ENCODE assay signal across 9 cellular contexts in genomic region chr2:195898505-195898904, GRCh38.
DNase-seq lines count a peak whose midpoint lies in the region; ATAC-seq and TF ChIP-seq lines count a peak whose summit lies in the region.
"Had no signal": no experiment of that assay in that cellular context is flagged by ENCODE, and none has a peak within 500 bp of the region (broad histone marks: within the 10 kb centered on the region; RNA-seq: fewer than 3 reads in every experiment).

No MANE protein-coding gene starts in this region.

- H3K79me2 ChIP-seq in PC-3 (ENCODE audit: low read length) (no peaks in the 10 kb centered on the region), osteoblast (ENCODE audit: insufficient read depth, low read length) (no peaks in the 10 kb centered on the region), neural progenitor cell (ENCODE audit: low read depth) (no peaks in the 10 kb centered on the region)

- H3K9me2 ChIP-seq in PC-3 (replicated peaks; ENCODE audit: low read length), result no peaks in the 10 kb centered on the region

- intact Hi-C loops in PC-3 (cut with micrococcal nuclease), result no loop called here

- H3K36me3 Mint-ChIP-seq in neural progenitor cell, result no peaks in the 10 kb centered on the region

- H3K4me3 ChIP-seq in PC-3 (ENCODE audit: low read length) (no peak overlapping the region), fibroblast of pulmonary artery (replicated peaks; ENCODE audit: low read depth, low read length) (no peak overlapping the region), osteoblast (ENCODE audit: insufficient read depth, low read length) (no peak overlapping the region), neural progenitor cell (no peak overlapping the region)

- DNase-seq in EL, result peak; percentile 98
- DNase-seq in PC-3, result peak; percentile 35
- DNase-seq in fibroblast of pulmonary artery (ENCODE audit: low read depth), result peak; percentile 95
- peak; percentile 81 for DNase-seq in osteoblast (ENCODE audit: insufficient read length, low spot score, missing footprints)
- DNase-seq in neural progenitor cell (ENCODE audit: low spot score), result no peak
- DNase-seq in NCI-H345 treated with DMSO at 0.1 percent for 48 hours (lab: John Stamatoyannopoulos, UW; ENCODE audit: unreplicated experiment), result no peak
- DNase-seq in KG1 (lab: John Stamatoyannopoulos, UW), result no peak

- H3K27me3 Mint-ChIP-seq in neural progenitor cell (ENCODE audit: insufficient read depth, low read depth), result no peaks in the 10 kb centered on the region

- H3K27ac ChIP-seq in PC-3 (ENCODE audit: low read length), result no peak overlapping the region
- peak overlapping the region; percentile 72 for H3K27ac ChIP-seq in osteoblast (ENCODE audit: low read depth, low read length)
- H3K27ac ChIP-seq in neural progenitor cell, result no peak overlapping the region

- no peak overlapping the region for H3K9ac ChIP-seq in PC-3 (ENCODE audit: low read length)
- H3K9ac ChIP-seq in neural progenitor cell, result no peak overlapping the region

- CTCF ChIA-PET in PC-3 (lab: Charles Lee), result no interaction called here

- H4K20me1 ChIP-seq in PC-3 (ENCODE audit: low read length), result no peaks in the 10 kb centered on the region
- H4K20me1 ChIP-seq in osteoblast (ENCODE audit: insufficient read depth, low read length), result no peaks in the 10 kb centered on the region
- no peaks in the 10 kb centered on the region for H4K20me1 ChIP-seq in neural progenitor cell (ENCODE audit: low read depth)

- POLR2A ChIA-PET in PC-3 (lab: Charles Lee; ENCODE audit: unreplicated experiment), result no interaction called here

- no peak overlapping the region for H3K4me2 ChIP-seq in PC-3 (ENCODE audit: low read length)
- peak overlapping the region; percentile 49 for H3K4me2 ChIP-seq in osteoblast (ENCODE audit: insufficient read depth, low read length)
- H3K4me2 ChIP-seq in neural progenitor cell, result no peak overlapping the region

- BruUV-seq in PC-3 (replicated peaks; lab: Mats Ljungman, UMichigan), result no TSS peak

- no peaks in the 10 kb centered on the region for H3K36me3 ChIP-seq in PC-3 (ENCODE audit: low read depth, low read length)
- no peaks in the 10 kb centered on the region for H3K36me3 ChIP-seq in osteoblast (ENCODE audit: insufficient read depth, low read length)
- H3K36me3 ChIP-seq in neural progenitor cell, result no peaks in the 10 kb centered on the region

- no peak for ATAC-seq in PC-3
- no peak for ATAC-seq in GM18520 (IDR thresholded peaks at IDR 0.05; ENCODE audit: unreplicated experiment)

- H3K4me3 Mint-ChIP-seq in neural progenitor cell, result no peak overlapping the region
- H3K4me3 Mint-ChIP-seq: neural crest cell had no signal

- no peak overlapping the region for H3K27ac Mint-ChIP-seq in neural progenitor cell

- no peaks in the 10 kb centered on the region for H3K4me1 ChIP-seq in PC-3 (ENCODE audit: insufficient read depth, low read length)
- peaks cover 12% of the 10 kb centered on the region for H3K4me1 ChIP-seq in osteoblast (ENCODE audit: insufficient read depth, low read length)
- no peaks in the 10 kb centered on the region for H3K4me1 ChIP-seq in neural progenitor cell

- no peaks in the 10 kb centered on the region for H3F3A ChIP-seq in PC-3 (ENCODE audit: low read length, unreplicated experiment)
- H3F3A ChIP-seq in neural progenitor cell (ENCODE audit: low read depth), result no peaks in the 10 kb centered on the region

- H3K4me1 Mint-ChIP-seq in neural progenitor cell, result no peaks in the 10 kb centered on the region
- H3K4me1 Mint-ChIP-seq: neural crest cell had no signal

- H3K27me3 ChIP-seq in PC-3 (ENCODE audit: low read length) (no peaks in the 10 kb centered on the region), osteoblast (ENCODE audit: insufficient read depth, low read length) (no peaks in the 10 kb centered on the region), neural progenitor cell (no peaks in the 10 kb centered on the region)

- no peak for TF ChIP-seq CTCF in PC-3 (conservative IDR thresholded peaks at IDR 0.05; ENCODE audit: low read depth, low read length)
- no peak for TF ChIP-seq CTCF in fibroblast of pulmonary artery (IDR thresholded peaks at IDR 0.05; ENCODE audit: low read length, missing control alignments)
- TF ChIP-seq CTCF in osteoblast (IDR thresholded peaks at IDR 0.05; ENCODE audit: extremely low read depth, low read depth, low read length), result no peak
- TF ChIP-seq CTCF in neural progenitor cell (IDR thresholded peaks at IDR 0.05), result no peak

- H3K9me3 ChIP-seq in PC-3 (ENCODE audit: low read length), result no peaks in the 10 kb centered on the region
- H3K9me3 ChIP-seq in osteoblast (ENCODE audit: low read depth, low read length), result no peaks in the 10 kb centered on the region
- H3K9me3 ChIP-seq in neural progenitor cell (ENCODE audit: low read depth), result no peaks in the 10 kb centered on the region

- H2AFZ ChIP-seq in PC-3 (ENCODE audit: low read length) (no peak overlapping the region), osteoblast (ENCODE audit: low read length) (no peak overlapping the region), neural progenitor cell (replicated peaks) (no peak overlapping the region)

- H3K9me3 Mint-ChIP-seq in neural progenitor cell, result no peaks in the 10 kb centered on the region
- H3K9me3 Mint-ChIP-seq: neural crest cell had no signal

Comparison
In these comparisons a context has a peak if more than half of its experiments do, and no peak if none do; other contexts are left out.
1. DNase-seq: peak in EL (single experiment), PC-3 (single experiment), fibroblast of pulmonary artery (single experiment) and osteoblast (single experiment); none in neural progenitor cell (single experiment), NCI-H345 treated with DMSO at 0.1 percent for 48 hours (single experiment) and KG1 (single experiment).